ENCODE assay signal across 20 cellular contexts in genomic region chrX:131735127-131735526, GRCh38.
DNase-seq lines count a peak whose midpoint lies in the region; ATAC-seq, FAIRE-seq and TF ChIP-seq lines count a peak whose summit lies in the region.
"Had no signal": no experiment of that assay in that cellular context is flagged by ENCODE, and none has a peak within 500 bp of the region (broad histone marks: within the 10 kb centered on the region; RNA-seq: fewer than 3 reads in every experiment).

No MANE protein-coding gene starts in this region.

- H3K4me3 ChIP-seq in CD4-positive, CD25-positive, alpha-beta regulatory T cell (ENCODE audit: low read depth, low read length): no peak overlapping the region
- peak overlapping the region; percentile 23 for H3K4me3 ChIP-seq in adipocyte (ENCODE audit: low read length)
- H3K4me3 ChIP-seq in fibroblast of the aortic adventitia (ENCODE audit: low read depth, low read length): peak overlapping the region; percentile 23
- peak overlapping the region in 1 of 4 donors; percentile 23 for H3K4me3 ChIP-seq in pancreas
- H3K4me3 ChIP-seq: adrenal gland, lung, testis had no signal

- H3K27ac ChIP-seq in CD4-positive, CD25-positive, alpha-beta regulatory T cell (ENCODE audit: insufficient read depth, low read length, poor library complexity, severe bottlenecking): no peak overlapping the region
- H3K27ac ChIP-seq in pancreas (no peak overlapping the region), RWPE1 (no peak overlapping the region)
- H3K27ac ChIP-seq: adrenal gland, esophagus squamous epithelium, testis had no signal

- FAIRE-seq in pancreas (lab: Jason Lieb, UNC): no peak

- POLR2A ChIA-PET in RWPE1 (lab: Yijun Ruan, JAX; ENCODE audit: low non-redundant PET): no interaction called here

- no peaks in the 10 kb centered on the region for H3K27me3 ChIP-seq in CD4-positive, CD25-positive, alpha-beta regulatory T cell (ENCODE audit: control insufficient read depth, insufficient read depth, low read length)
- H3K27me3 ChIP-seq in adipocyte (replicated peaks; ENCODE audit: control insufficient read depth, insufficient read depth, low read length) (no peaks in the 10 kb centered on the region), pancreas (no peaks in the 10 kb centered on the region)
- H3K27me3 ChIP-seq: adrenal gland, esophagus squamous epithelium, heart left ventricle, testis had no signal

- no peak for DNase-seq in CD4-positive, CD25-positive, alpha-beta regulatory T cell
- no peak for DNase-seq in adipocyte (ENCODE audit: low read depth)
- DNase-seq in fibroblast of the aortic adventitia (ENCODE audit: low read depth): no peak
- no peak for DNase-seq in pancreas
- DNase-seq in stimulated activated CD4-positive, alpha-beta T cell treated with anti-CD3 and anti-CD28 coated beads, Interleukin-4, amount 100 ng/mL, for 1 hour: no peak
- no peak for DNase-seq in mesothelial cell of epicardium (ENCODE audit: low spot score in 2 of 2, unreplicated experiment in 2 of 2)
- no peak for DNase-seq in RWPE1 (ENCODE audit: low spot score)
- DNase-seq: activated CD4-positive, alpha-beta T cell treated with anti-CD3 and anti-CD28 coated beads, Interleukin-2, amount 10 ng/mL, durations not matched to agents 24 days and 14 days; activated effector memory CD4-positive, alpha-beta T cell treated with anti-CD3 and anti-CD28 coated beads, Interleukin-2, amount 50 U/mL, for 16 hours; DND-41; effector CD8-positive, alpha-beta T cell; KG1; NCI-H1092; NCI-H510A; testis had no signal

- peaks cover 0 to 13% (median 0%) of the 10 kb centered on the region in 4 donors for H3K4me1 Mint-ChIP-seq in CD4-positive, CD25-positive, alpha-beta regulatory T cell
- no peaks in the 10 kb centered on the region for H3K4me1 Mint-ChIP-seq in mesothelial cell of epicardium
- H3K4me1 Mint-ChIP-seq: activated CD4-positive, alpha-beta T cell treated with anti-CD3 and anti-CD28 coated beads, Interleukin-2, amount 10 ng/mL, durations not matched to agents 24 days and 14 days had no signal

- no peaks in the 10 kb centered on the region for H3K9me3 ChIP-seq in CD4-positive, CD25-positive, alpha-beta regulatory T cell (ENCODE audit: control insufficient read depth in 2 of 2, low read length in 2 of 2)
- H3K9me3 ChIP-seq in adipocyte (ENCODE audit: control insufficient read depth, low read length) (peaks cover 9% of the 10 kb centered on the region), pancreas (no peaks in the 10 kb centered on the region)
- H3K9me3 ChIP-seq: esophagus squamous epithelium, testis had no signal

- peak overlapping the region in 1 of 3 donors; percentile 39 for H3K27ac Mint-ChIP-seq in CD4-positive, CD25-positive, alpha-beta regulatory T cell
- H3K27ac Mint-ChIP-seq in mesothelial cell of epicardium: no peak overlapping the region
- H3K27ac Mint-ChIP-seq: activated CD4-positive, alpha-beta T cell treated with anti-CD3 and anti-CD28 coated beads, Interleukin-2, amount 10 ng/mL, durations not matched to agents 24 days and 14 days had no signal

- no peaks in the 10 kb centered on the region for H3K36me3 Mint-ChIP-seq in CD4-positive, CD25-positive, alpha-beta regulatory T cell
- peaks cover 42% of the 10 kb centered on the region for H3K36me3 Mint-ChIP-seq in mesothelial cell of epicardium

- peak overlapping the region in 3 of 4 donors; percentile 2 to 68 (median 60) for H3K4me3 Mint-ChIP-seq in CD4-positive, CD25-positive, alpha-beta regulatory T cell
- no peak overlapping the region for H3K4me3 Mint-ChIP-seq in mesothelial cell of epicardium
- H3K4me3 Mint-ChIP-seq: activated CD4-positive, alpha-beta T cell treated with anti-CD3 and anti-CD28 coated beads, Interleukin-2, amount 10 ng/mL, durations not matched to agents 24 days and 14 days had no signal

- TF ChIP-seq CTCF in fibroblast of the aortic adventitia (IDR thresholded peaks at IDR 0.05; ENCODE audit: insufficient read depth, low read length): no peak
- TF ChIP-seq CTCF in pancreas (IDR thresholded peaks at IDR 0.05): no peak
- no peak for TF ChIP-seq CTCF in mesothelial cell of epicardium (IDR thresholded peaks at IDR 0.05; ENCODE audit: unreplicated experiment)
- TF ChIP-seq CTCF in RWPE1 (conservative IDR thresholded peaks at IDR 0.05; ENCODE audit: low read depth): no peak

- ATAC-seq in CD4-positive, CD25-positive, alpha-beta regulatory T cell (ENCODE audit: low read depth in 2 of 2): no peak
- ATAC-seq in pancreas (peak in 3 of 4 donors; percentile 13 to 37 (median 13)), HG02678 (IDR thresholded peaks at IDR 0.05; ENCODE audit: unreplicated experiment) (no peak)

- CTCF ChIA-PET in RWPE1 (lab: Yijun Ruan, JAX): no interaction called here

- H3K36me3 ChIP-seq in CD4-positive, CD25-positive, alpha-beta regulatory T cell (ENCODE audit: control insufficient read depth, insufficient read depth, low read length): no peaks in the 10 kb centered on the region
- H3K36me3 ChIP-seq in adipocyte (ENCODE audit: control insufficient read depth, insufficient read depth, low read length, severe bottlenecking) (no peaks in the 10 kb centered on the region), pancreas (no peaks in the 10 kb centered on the region)
- H3K36me3 ChIP-seq: adrenal gland, esophagus squamous epithelium, heart left ventricle had no signal

- peaks cover 0 to 3% (median 0%) of the 10 kb centered on the region in 7 donors for H3K9me3 Mint-ChIP-seq in CD4-positive, CD25-positive, alpha-beta regulatory T cell
- peaks cover 9% of the 10 kb centered on the region for H3K9me3 Mint-ChIP-seq in mesothelial cell of epicardium

- 59 to 97% methylated on average over 3 of the region's 3 CpGs for WGBS in pancreas, 2 donors

- H3K27me3 Mint-ChIP-seq in CD4-positive, CD25-positive, alpha-beta regulatory T cell: no peaks in the 10 kb centered on the region
- H3K27me3 Mint-ChIP-seq in mesothelial cell of epicardium (ENCODE audit: low read depth): no peaks in the 10 kb centered on the region
- H3K27me3 Mint-ChIP-seq: activated CD4-positive, alpha-beta T cell treated with anti-CD3 and anti-CD28 coated beads, Interleukin-2, amount 10 ng/mL, durations not matched to agents 24 days and 14 days had no signal

- intact Hi-C loops in pancreas (cut with DNase I): no loop called here

- H3K4me1 ChIP-seq in CD4-positive, CD25-positive, alpha-beta regulatory T cell (ENCODE audit: control insufficient read depth, insufficient read depth, low read length, poor library complexity, severe bottlenecking): no peaks in the 10 kb centered on the region
- H3K4me1 ChIP-seq in adipocyte (ENCODE audit: control insufficient read depth, insufficient read depth, low read length): no peaks in the 10 kb centered on the region
- no peaks in the 10 kb centered on the region for H3K4me1 ChIP-seq in pancreas
- H3K4me1 ChIP-seq: adrenal gland, esophagus squamous epithelium, testis had no signal

- no peak overlapping the region for H3K9ac ChIP-seq in adipocyte (ENCODE audit: low read length)

Comparison
In these comparisons a context has a peak if more than half of its experiments do, and no peak if none do; other contexts are left out.
1. ATAC-seq: peak in pancreas (3 of 4); none in CD4-positive, CD25-positive, alpha-beta regulatory T cell (0 of 2) and HG02678 (single experiment).